ENCODE assay signal across 2 cellular contexts in the genomic region with DNA sequence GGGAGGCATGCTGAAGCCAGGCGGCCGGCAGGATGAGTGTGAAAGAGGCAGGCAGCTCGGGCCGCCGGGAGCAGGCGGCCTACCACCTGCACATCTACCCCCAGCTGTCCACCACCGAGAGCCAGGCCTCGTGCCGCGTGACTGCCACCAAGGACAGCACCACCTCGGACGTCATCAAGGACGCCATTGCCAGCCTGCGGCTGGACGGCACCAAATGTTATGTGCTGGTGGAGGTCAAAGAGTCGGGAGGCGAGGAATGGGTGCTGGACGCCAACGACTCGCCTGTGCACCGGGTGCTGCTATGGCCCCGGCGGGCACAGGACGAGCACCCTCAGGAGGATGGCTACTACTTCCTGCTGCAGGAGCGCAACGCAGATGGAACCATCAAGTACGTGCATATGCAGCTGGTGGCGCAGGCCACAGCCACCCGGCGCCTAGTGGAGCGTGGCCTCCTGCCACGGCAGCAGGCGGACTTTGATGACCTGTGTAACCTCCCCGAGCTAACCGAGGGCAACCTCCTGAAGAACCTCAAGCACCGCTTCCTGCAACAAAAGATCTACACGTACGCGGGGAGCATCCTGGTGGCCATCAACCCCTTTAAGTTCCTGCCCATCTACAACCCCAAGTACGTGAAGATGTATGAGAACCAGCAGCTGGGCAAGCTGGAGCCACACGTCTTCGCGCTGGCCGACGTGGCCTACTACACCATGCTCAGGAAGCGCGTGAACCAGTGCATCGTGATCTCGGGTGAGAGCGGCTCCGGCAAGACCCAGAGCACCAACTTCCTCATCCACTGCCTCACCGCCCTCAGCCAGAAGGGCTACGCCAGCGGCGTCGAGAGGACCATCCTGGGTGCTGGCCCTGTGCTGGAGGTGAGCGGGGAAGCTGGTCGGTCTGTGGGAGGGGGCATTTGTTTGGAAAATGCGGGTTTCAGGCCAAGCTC.
TF ChIP-seq lines count a peak whose summit lies in the region.

No MANE protein-coding gene starts in this region.

TF ChIP-seq in HCT116, 20 proteins besides CTCF, POLR2A, EP300 and RAD21:
- TF ChIP-seq EZH2 (IDR thresholded peaks at IDR 0.05) (no peak), CEBPB (IDR thresholded peaks at IDR 0.05; ENCODE audit: low read depth) (no peak), YY1 (IDR thresholded peaks at IDR 0.05; ENCODE audit: extremely low read depth, insufficient replicate concordance, low read depth, low read length) (no peak), SRF (IDR thresholded peaks at IDR 0.05; ENCODE audit: low read depth) (no peak), JUND (IDR thresholded peaks at IDR 0.05) (no peak), POLR2AphosphoS5 (IDR thresholded peaks at IDR 0.05; ENCODE audit: low read depth, low read length) (no peak), SIN3A (IDR thresholded peaks at IDR 0.05; ENCODE audit: low read depth) (no peak)
- TF ChIP-seq, protein P1, sequence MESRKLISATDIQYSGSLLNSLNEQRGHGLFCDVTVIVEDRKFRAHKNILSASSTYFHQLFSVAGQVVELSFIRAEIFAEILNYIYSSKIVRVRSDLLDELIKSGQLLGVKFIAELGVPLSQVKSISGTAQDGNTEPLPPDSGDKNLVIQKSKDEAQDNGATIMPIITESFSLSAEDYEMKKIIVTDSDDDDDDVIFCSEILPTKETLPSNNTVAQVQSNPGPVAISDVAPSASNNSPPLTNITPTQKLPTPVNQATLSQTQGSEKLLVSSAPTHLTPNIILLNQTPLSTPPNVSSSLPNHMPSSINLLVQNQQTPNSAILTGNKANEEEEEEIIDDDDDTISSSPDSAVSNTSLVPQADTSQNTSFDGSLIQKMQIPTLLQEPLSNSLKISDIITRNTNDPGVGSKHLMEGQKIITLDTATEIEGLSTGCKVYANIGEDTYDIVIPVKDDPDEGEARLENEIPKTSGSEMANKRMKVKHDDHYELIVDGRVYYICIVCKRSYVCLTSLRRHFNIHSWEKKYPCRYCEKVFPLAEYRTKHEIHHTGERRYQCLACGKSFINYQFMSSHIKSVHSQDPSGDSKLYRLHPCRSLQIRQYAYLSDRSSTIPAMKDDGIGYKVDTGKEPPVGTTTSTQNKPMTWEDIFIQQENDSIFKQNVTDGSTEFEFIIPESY (IDR thresholded peaks at IDR 0.05; ENCODE audit: extremely low read depth, insufficient replicate concordance, low read length) = no peak

TF ChIP-seq in GM12878, 131 proteins besides CTCF, POLR2A, EP300 and RAD21:
- TF ChIP-seq FOXM1 (IDR thresholded peaks at IDR 0.05; ENCODE audit: low read depth, low read length) = no peak
- TF ChIP-seq, protein P2, sequence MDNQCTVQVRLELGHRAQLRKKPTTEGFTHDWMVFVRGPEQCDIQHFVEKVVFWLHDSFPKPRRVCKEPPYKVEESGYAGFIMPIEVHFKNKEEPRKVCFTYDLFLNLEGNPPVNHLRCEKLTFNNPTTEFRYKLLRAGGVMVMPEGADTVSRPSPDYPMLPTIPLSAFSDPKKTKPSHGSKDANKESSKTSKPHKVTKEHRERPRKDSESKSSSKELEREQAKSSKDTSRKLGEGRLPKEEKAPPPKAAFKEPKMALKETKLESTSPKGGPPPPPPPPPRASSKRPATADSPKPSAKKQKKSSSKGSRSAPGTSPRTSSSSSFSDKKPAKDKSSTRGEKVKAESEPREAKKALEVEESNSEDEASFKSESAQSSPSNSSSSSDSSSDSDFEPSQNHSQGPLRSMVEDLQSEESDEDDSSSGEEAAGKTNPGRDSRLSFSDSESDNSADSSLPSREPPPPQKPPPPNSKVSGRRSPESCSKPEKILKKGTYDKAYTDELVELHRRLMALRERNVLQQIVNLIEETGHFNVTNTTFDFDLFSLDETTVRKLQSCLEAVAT (IDR thresholded peaks at IDR 0.05) = no peak
- TF ChIP-seq BACH1 (IDR thresholded peaks at IDR 0.05; ENCODE audit: borderline replicate concordance) = no peak
- TF ChIP-seq CHD2 (IDR thresholded peaks at IDR 0.05; ENCODE audit: borderline replicate concordance, low read depth, low read length) = no peak
- no peak for TF ChIP-seq CBX5 (IDR thresholded peaks at IDR 0.05; ENCODE audit: low read depth)
